ENCODE assay signal across 18 cellular contexts in the genomic region with DNA sequence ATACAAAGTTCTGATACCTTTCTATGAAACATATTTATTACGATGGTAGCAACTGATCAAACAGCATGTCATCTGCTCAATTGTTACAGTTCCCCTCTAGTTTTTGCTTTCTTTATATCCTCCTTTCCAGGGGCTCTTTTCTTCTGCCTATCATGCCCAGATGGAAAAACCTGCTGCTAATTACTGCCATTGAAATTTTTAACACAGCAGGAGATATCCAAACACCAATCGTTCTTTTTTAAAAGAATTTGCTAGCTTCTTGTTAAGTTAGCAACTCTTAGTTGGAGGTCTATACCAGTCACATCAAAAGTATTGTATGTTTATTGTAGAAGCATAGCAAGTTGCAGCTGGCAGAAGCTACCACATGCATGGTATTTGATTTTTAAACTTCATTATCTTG.
DNase-seq lines count a peak whose midpoint lies in the region; ATAC-seq lines count a peak whose summit lies in the region.
"Had no signal": no experiment of that assay in that cellular context is flagged by ENCODE, and none has a peak within 500 bp of the region (broad histone marks: within the 10 kb centered on the region; RNA-seq: fewer than 3 reads in every experiment).

No MANE protein-coding gene starts in this region.

- no peak overlapping the region for H3K18ac ChIP-seq in mesendoderm (ENCODE audit: low read length)

- no peak overlapping the region for H4K8ac ChIP-seq in mesendoderm (ENCODE audit: low read depth, low read length)

- no peak overlapping the region for H2AK5ac ChIP-seq in mesendoderm (ENCODE audit: low read length)

- H2BK120ac ChIP-seq in mesendoderm (ENCODE audit: low read depth, low read length): no peak overlapping the region

- no peak overlapping the region for H2BK5ac ChIP-seq in mesendoderm (ENCODE audit: low read length)

- no peak overlapping the region for H3K27ac ChIP-seq in mesendoderm (ENCODE audit: low read depth, low read length)
- H3K27ac ChIP-seq: 22Rv1, Peyer's patch had no signal

- no peaks in the 10 kb centered on the region for H3K36me3 ChIP-seq in mesendoderm (ENCODE audit: control insufficient read depth, insufficient read depth, low read length)
- H3K36me3 ChIP-seq: Peyer's patch had no signal

- peaks cover 2% of the 10 kb centered on the region for H3K4me1 ChIP-seq in mesendoderm (ENCODE audit: control insufficient read depth, low read depth, low read length)
- H3K4me1 ChIP-seq: Peyer's patch had no signal

- no peak overlapping the region for H4K5ac ChIP-seq in mesendoderm (ENCODE audit: low read length)

- no peak overlapping the region for H3K4me2 ChIP-seq in mesendoderm (ENCODE audit: low read length)

- H3K56ac ChIP-seq in mesendoderm (ENCODE audit: low read length): no peak overlapping the region

- WGBS in mesendoderm (ENCODE audit: extremely low coverage, insufficient coverage, low lambda C conversion rate): no CpG with 5 or more reads among the region's 2 CpGs

- H3K79me2 ChIP-seq in mesendoderm (ENCODE audit: control insufficient read depth, insufficient read depth, low read length): no peaks in the 10 kb centered on the region

- no peak overlapping the region for H3K9ac ChIP-seq in mesendoderm (ENCODE audit: low read length)

- H3K4ac ChIP-seq in mesendoderm (ENCODE audit: low read depth, low read length): no peak overlapping the region

- H3K79me1 ChIP-seq in mesendoderm (ENCODE audit: low read length): no peaks in the 10 kb centered on the region

- no peak overlapping the region for H3K4me3 ChIP-seq in mesendoderm (ENCODE audit: low read length)
- H3K4me3 ChIP-seq: Peyer's patch had no signal

- no peaks in the 10 kb centered on the region for H3K27me3 ChIP-seq in mesendoderm (ENCODE audit: insufficient read depth, low read length, poor library complexity)
- H3K27me3 ChIP-seq: Peyer's patch had no signal

- no peak overlapping the region for H3K23ac ChIP-seq in mesendoderm (ENCODE audit: low read length)

- ATAC-seq in GM21528 (IDR thresholded peaks at IDR 0.05; ENCODE audit: low FRiP score, unreplicated experiment) (no peak), esophagus mucosa (no peak)

- DNase-seq in NCI-H1092 treated with DMSO at 0.1 percent for 48 hours (lab: John Stamatoyannopoulos, UW) (peak; percentile 16), NCI-H1092 (lab: John Stamatoyannopoulos, UW) (no peak), DMS 273 treated with DMSO at 0.1 percent for 48 hours (lab: John Stamatoyannopoulos, UW) (peak; percentile 7), NCI-H69 (lab: John Stamatoyannopoulos, UW) (peak; percentile 97), mesendoderm (peak; percentile 60), NCI-H1048 (lab: John Stamatoyannopoulos, UW) (no peak)
- DNase-seq: AML-193; GF-D8; MM.1S; NCI-H1105 treated with DMSO at 0.1 percent for 48 hours; NCI-H2107; NCI-H226; NCI-H524 treated with DMSO at 0.1 percent for 48 hours; NK-92 treated with Interleukin-12 subunit alpha and Interleukin-12 subunit beta, amount 100 ng/mL, for 24 hours; Peyer's patch had no signal

- no peak overlapping the region for H2BK15ac ChIP-seq in mesendoderm (replicated peaks; ENCODE audit: low read depth)

Comparison
In these comparisons a context has a peak if more than half of its experiments do, and no peak if none do; other contexts are left out.
1. DNase-seq: peak in NCI-H1092 treated with DMSO at 0.1 percent for 48 hours (single experiment), DMS 273 treated with DMSO at 0.1 percent for 48 hours (single experiment), NCI-H69 (single experiment) and mesendoderm (single experiment); none in NCI-H1092 (single experiment) and NCI-H1048 (single experiment).